9 cellular contexts compared by ENCODE assay signal in the genomic region with DNA sequence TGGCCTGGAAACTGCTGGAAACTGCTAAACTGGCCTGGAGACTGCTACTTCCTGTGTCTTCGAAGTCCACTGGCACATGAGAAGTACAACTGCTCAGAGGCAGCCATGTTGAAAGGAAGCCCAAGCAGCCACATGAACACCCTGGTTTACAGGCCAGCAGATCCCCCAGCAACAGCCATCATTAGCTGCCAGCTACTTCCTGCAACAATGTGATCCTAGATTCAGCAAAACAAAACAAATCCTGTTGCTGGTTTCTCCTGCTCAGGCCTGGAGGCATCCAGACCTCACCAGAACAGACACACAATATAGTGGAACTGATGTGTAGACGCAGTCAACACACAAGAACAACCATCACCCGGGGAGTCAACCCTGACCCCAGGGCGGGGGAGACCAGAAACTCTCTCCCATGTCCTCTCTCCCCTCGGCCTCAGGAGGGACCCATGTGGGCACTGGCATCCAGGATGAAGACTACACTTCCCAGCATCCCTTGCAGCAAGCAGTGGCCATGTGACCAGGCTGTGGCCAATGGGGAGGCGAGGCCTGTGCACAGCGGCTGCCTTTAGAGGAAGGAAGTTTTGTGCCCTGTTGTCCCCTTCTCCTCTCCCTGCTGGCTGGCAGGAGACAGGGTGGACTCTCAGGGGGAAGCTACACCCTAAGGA. TPM values are rescaled to one million over a fixed set of nuclear protein-coding genes. Genes with fewer than 3 reads are reported as not detected.
DNase-seq lines count a peak whose midpoint lies in the region; ATAC-seq and TF ChIP-seq lines count a peak whose summit lies in the region.
"Had no signal": no experiment of that assay in that cellular context is flagged by ENCODE, and none has a peak within 500 bp of the region (broad histone marks: within the 10 kb centered on the region; RNA-seq: fewer than 3 reads in every experiment).

No MANE protein-coding gene starts in this region.

- H3K4me2 ChIP-seq in GM23338, result no peak overlapping the region

- no peaks in the 10 kb centered on the region; the same call in 1 of the 2 replicates for H3K36me3 ChIP-seq in GM23338 (ENCODE audit: insufficient read depth)

- H3K27ac ChIP-seq in GM23338 (ENCODE audit: low read depth) (no peak overlapping the region), foreskin keratinocyte (no peak overlapping the region)

- H3K9me3 ChIP-seq in T-helper 17 cell (ENCODE audit: control insufficient read depth, low read length, poor library complexity, severe bottlenecking), result no peaks in the 10 kb centered on the region

- H3K9me2 ChIP-seq in GM23338 (ENCODE audit: insufficient read depth), result 0 out of 2 replicates have a peak, but pooled peaks cover 4% of the 10 kb centered on the region

- H3K4me1 Mint-ChIP-seq in GM23338 (peaks cover 12% of the 10 kb centered on the region), T-helper 17 cell (peaks cover 13% of the 10 kb centered on the region)
- H3K4me1 Mint-ChIP-seq: activated naive CD4-positive, alpha-beta T cell treated with anti-CD3 and anti-CD28 coated beads, Interleukin-2, amount 50 U/mL, for 24 hours had no signal

- no peaks in the 10 kb centered on the region for H4K20me1 ChIP-seq in GM23338 (replicated peaks; ENCODE audit: insufficient read depth)

- H2AFZ ChIP-seq in GM23338, result peak overlapping the region; percentile 97

- H3F3A ChIP-seq in GM23338 (replicated peaks; ENCODE audit: low read depth), result 0 out of 2 replicates have a peak, but pooled peaks cover 7% of the 10 kb centered on the region

- H3K27me3 Mint-ChIP-seq in GM23338 (ENCODE audit: insufficient read depth, low read depth, poor library complexity), result peaks cover 20% of the 10 kb centered on the region
- peaks cover 23% of the 10 kb centered on the region for H3K27me3 Mint-ChIP-seq in T-helper 17 cell

- H3K4me3 Mint-ChIP-seq in GM23338, result no peak overlapping the region
- no peak overlapping the region for H3K4me3 Mint-ChIP-seq in T-helper 17 cell
- H3K4me3 Mint-ChIP-seq: activated naive CD4-positive, alpha-beta T cell treated with anti-CD3 and anti-CD28 coated beads, Interleukin-2, amount 50 U/mL, for 24 hours had no signal

- peaks cover 21% of the 10 kb centered on the region for H3K9me3 Mint-ChIP-seq in GM23338
- H3K9me3 Mint-ChIP-seq: activated naive CD4-positive, alpha-beta T cell treated with anti-CD3 and anti-CD28 coated beads, Interleukin-2, amount 50 U/mL, for 24 hours had no signal

- ATAC-seq in GM23338 (peak; percentile 90), T-helper 17 cell (peak; percentile 61), left lobe of liver (peak; percentile 68), HG03025 (IDR thresholded peaks at IDR 0.05; ENCODE audit: low FRiP score, unreplicated experiment) (no peak), GM18909 (IDR thresholded peaks at IDR 0.05; ENCODE audit: poor library complexity, unreplicated experiment) (no peak), foreskin keratinocyte (no peak)

- peaks cover 14% of the 10 kb centered on the region for H3K36me3 Mint-ChIP-seq in GM23338 (ENCODE audit: low read depth)
- peaks cover 2% of the 10 kb centered on the region for H3K36me3 Mint-ChIP-seq in T-helper 17 cell (ENCODE audit: low read depth)
- H3K36me3 Mint-ChIP-seq: activated naive CD4-positive, alpha-beta T cell treated with anti-CD3 and anti-CD28 coated beads, Interleukin-2, amount 50 U/mL, for 24 hours had no signal

- peak; percentile 56 for DNase-seq in COLO829 (ENCODE audit: low spot score)
- peak; percentile 89 for DNase-seq in GM23338 (ENCODE audit: low spot score)
- DNase-seq in T-helper 17 cell, result no peak
- DNase-seq in left lobe of liver (ENCODE audit: low spot score), result peak; percentile 47
- no peak for DNase-seq in OCI-M2 (lab: John Stamatoyannopoulos, UW; ENCODE audit: unreplicated experiment)
- DNase-seq in foreskin keratinocyte, result no peak

- no peaks in the 10 kb centered on the region for H3K4me1 ChIP-seq in GM23338 (ENCODE audit: insufficient read depth)
- no peaks in the 10 kb centered on the region for H3K4me1 ChIP-seq in foreskin keratinocyte

- H3K27ac Mint-ChIP-seq in GM23338 (no peak overlapping the region; the same call in 1 of the 2 replicates), T-helper 17 cell (no peak overlapping the region)
- H3K27ac Mint-ChIP-seq: activated naive CD4-positive, alpha-beta T cell treated with anti-CD3 and anti-CD28 coated beads, Interleukin-2, amount 50 U/mL, for 24 hours had no signal

- no peaks in the 10 kb centered on the region for H3K79me2 ChIP-seq in GM23338 (replicated peaks; ENCODE audit: insufficient read depth)

- TF ChIP-seq CTCF in GM23338 (conservative IDR thresholded peaks at IDR 0.05; ENCODE audit: low read depth in 2 of 2) (no peak), foreskin keratinocyte (conservative IDR thresholded peaks at IDR 0.05) (no peak)

- H3K27me3 ChIP-seq in GM23338 (ENCODE audit: insufficient read depth) (no peaks in the 10 kb centered on the region), foreskin keratinocyte (peaks cover 20% of the 10 kb centered on the region)

- H3K4me3 ChIP-seq in GM23338, result no peak overlapping the region

TF ChIP-seq in GM23338, 12 proteins besides CTCF, POLR2A, EP300 and RAD21:
- TF ChIP-seq, protein P1, sequence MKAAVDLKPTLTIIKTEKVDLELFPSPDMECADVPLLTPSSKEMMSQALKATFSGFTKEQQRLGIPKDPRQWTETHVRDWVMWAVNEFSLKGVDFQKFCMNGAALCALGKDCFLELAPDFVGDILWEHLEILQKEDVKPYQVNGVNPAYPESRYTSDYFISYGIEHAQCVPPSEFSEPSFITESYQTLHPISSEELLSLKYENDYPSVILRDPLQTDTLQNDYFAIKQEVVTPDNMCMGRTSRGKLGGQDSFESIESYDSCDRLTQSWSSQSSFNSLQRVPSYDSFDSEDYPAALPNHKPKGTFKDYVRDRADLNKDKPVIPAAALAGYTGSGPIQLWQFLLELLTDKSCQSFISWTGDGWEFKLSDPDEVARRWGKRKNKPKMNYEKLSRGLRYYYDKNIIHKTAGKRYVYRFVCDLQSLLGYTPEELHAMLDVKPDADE (IDR thresholded peaks at IDR 0.05), result peak; percentile 85
- TF ChIP-seq EZH2phosphoT487 (IDR thresholded peaks at IDR 0.05; ENCODE audit: unreplicated experiment) (no peak), POLR2AphosphoS5 (IDR thresholded peaks at IDR 0.05; ENCODE audit: low read depth) (0 out of 2 replicates have a peak, but pooled peaks have one; percentile 31)

RNA-seq across cellular contexts. Expression of a gene that starts 9.2 kb away (rescaled TPM):
- total RNA-seq in GM23338 (2014; rRNA removed; shearing (Covaris generic)), result 0.54 and 0.90 TPM in 2 replicates
- polyA plus RNA-seq in GM23338 (2016; fragmentation: Nextera tagmentation; extraction: Ambion mirVana) (0.76 and 1.2 TPM in 2 replicates), foreskin keratinocyte (not detected in 2 replicates)
- total RNA-seq in T-helper 17 cell (not detected), left lobe of liver (not detected), foreskin keratinocyte (not detected in 2 replicates)

RNA-seq across cellular contexts. Expression of a gene that starts 15.5 kb away (rescaled TPM):
- not detected in 2 replicates for total RNA-seq in GM23338 (2014; rRNA removed; shearing (Covaris generic))
- polyA plus RNA-seq in GM23338 (2016; fragmentation: Nextera tagmentation; extraction: Ambion mirVana) (not detected in 2 replicates), foreskin keratinocyte (not detected in 2 replicates)
- total RNA-seq in T-helper 17 cell (under 1 TPM in 1 of 2 donors, not detected in 1; 0.65 TPM), left lobe of liver (not detected), foreskin keratinocyte (not detected in 2 replicates)

RNA-seq across cellular contexts. Expression of a gene that starts 17.6 kb away (rescaled TPM):
- total RNA-seq in GM23338 (2014; rRNA removed; shearing (Covaris generic)), result 57.0 and 71.4 TPM in 2 replicates
- polyA plus RNA-seq in GM23338 (2016; fragmentation: Nextera tagmentation; extraction: Ambion mirVana) (90.0 and 90.5 TPM in 2 replicates), foreskin keratinocyte (175 and 181 TPM in 2 replicates)
- total RNA-seq in T-helper 17 cell (10 to 100 TPM; 16.5 to 21.8 TPM), left lobe of liver (55.1 TPM), foreskin keratinocyte (107 and 108 TPM in 2 replicates)

RNA-seq across cellular contexts. Expression of a gene that starts 22.6 kb away (rescaled TPM):
- 1.1 and 2.9 TPM in 2 replicates for total RNA-seq in GM23338 (2014; rRNA removed; shearing (Covaris generic))
- polyA plus RNA-seq in GM23338 (2016; fragmentation: Nextera tagmentation; extraction: Ambion mirVana) (1.2 and 1.6 TPM in 2 replicates), foreskin keratinocyte (0.06 TPM in 1 of 2 replicates, not detected in the other)
- total RNA-seq in T-helper 17 cell (1 to 10 TPM; 1.8 to 2.2 TPM), left lobe of liver (0.75 TPM), foreskin keratinocyte (not detected in 2 replicates)

RNA-seq across cellular contexts. Expression of a gene that starts 25.2 kb away (rescaled TPM):
- not detected in 2 replicates for total RNA-seq in GM23338 (2014; rRNA removed; shearing (Covaris generic))
- polyA plus RNA-seq in GM23338 (2016; fragmentation: Nextera tagmentation; extraction: Ambion mirVana) (not detected in 2 replicates), foreskin keratinocyte (not detected in 2 replicates)
- total RNA-seq in T-helper 17 cell (not detected), left lobe of liver (not detected), foreskin keratinocyte (not detected in 2 replicates)

Comparison
In these comparisons a context has a peak if more than half of its experiments do, and no peak if none do; other contexts are left out.
1. DNase-seq: peak in COLO829 (single experiment), GM23338 (single experiment) and left lobe of liver (single experiment); none in T-helper 17 cell (0 of 3), OCI-M2 (single experiment) and foreskin keratinocyte (0 of 2).
2. ATAC-seq: peak in GM23338 (single experiment), T-helper 17 cell (single experiment) and left lobe of liver (single experiment); none in HG03025 (single experiment), GM18909 (single experiment) and foreskin keratinocyte (single experiment).